Comparison of ENCODE assay signal across 1 cellular context in genomic region chr12:56487448-56488040, GRCh38.
TF ChIP-seq lines count a peak whose summit lies in the region.

No MANE protein-coding gene starts in this region.

TF ChIP-seq in K562, 482 proteins besides CTCF, POLR2A, EP300 and RAD21:
- no peak for TF ChIP-seq TARDBP (IDR thresholded peaks at IDR 0.05)
- no peak for TF ChIP-seq ZBTB33 (CRISPR knock-in tag; IDR thresholded peaks at IDR 0.05)
TF ChIP-seq in K562: peak in this region for 0.
